In genomic region chr2:26020214-26020613, GRCh38 we compare ENCODE assay signal across 1 cellular context.
TF ChIP-seq lines count a peak whose summit lies in the region.

No MANE protein-coding gene starts in this region.

TF ChIP-seq in IMR-90, 13 proteins besides CTCF, POLR2A, EP300 and RAD21:
- TF ChIP-seq, protein P1, sequence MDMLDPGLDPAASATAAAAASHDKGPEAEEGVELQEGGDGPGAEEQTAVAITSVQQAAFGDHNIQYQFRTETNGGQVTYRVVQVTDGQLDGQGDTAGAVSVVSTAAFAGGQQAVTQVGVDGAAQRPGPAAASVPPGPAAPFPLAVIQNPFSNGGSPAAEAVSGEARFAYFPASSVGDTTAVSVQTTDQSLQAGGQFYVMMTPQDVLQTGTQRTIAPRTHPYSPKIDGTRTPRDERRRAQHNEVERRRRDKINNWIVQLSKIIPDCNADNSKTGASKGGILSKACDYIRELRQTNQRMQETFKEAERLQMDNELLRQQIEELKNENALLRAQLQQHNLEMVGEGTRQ (IDR thresholded peaks at IDR 0.05; ENCODE audit: low read depth, low read length) = no peak
- TF ChIP-seq CEBPB (IDR thresholded peaks at IDR 0.05; ENCODE audit: low read depth, low read length) (no peak), BHLHE40 (IDR thresholded peaks at IDR 0.05; ENCODE audit: low read depth, low read length) (no peak), MAFK (IDR thresholded peaks at IDR 0.05; ENCODE audit: low read depth, low read length) (no peak), MXI1 (IDR thresholded peaks at IDR 0.05; ENCODE audit: borderline replicate concordance, low read depth, low read length) (no peak), SMC3 (IDR thresholded peaks at IDR 0.05; ENCODE audit: low read depth, low read length) (no peak), FOS (IDR thresholded peaks at IDR 0.05; ENCODE audit: low read depth, low read length) (no peak), CHD1 (IDR thresholded peaks at IDR 0.05; ENCODE audit: low read depth, low read length) (no peak), MAZ (IDR thresholded peaks at IDR 0.05; ENCODE audit: borderline replicate concordance, low read depth, low read length) (no peak), ELK1 (IDR thresholded peaks at IDR 0.05; ENCODE audit: borderline replicate concordance, low read depth, low read length) (no peak), NFE2L2 (IDR thresholded peaks at IDR 0.05; ENCODE audit: low read depth, low read length) (no peak), RFX5 (IDR thresholded peaks at IDR 0.05; ENCODE audit: low read depth, low read length) (no peak), RCOR1 (IDR thresholded peaks at IDR 0.05; ENCODE audit: insufficient replicate concordance, low read length) (no peak)
